Comparison of ENCODE assay signal across 15 cellular contexts in the genomic region with DNA sequence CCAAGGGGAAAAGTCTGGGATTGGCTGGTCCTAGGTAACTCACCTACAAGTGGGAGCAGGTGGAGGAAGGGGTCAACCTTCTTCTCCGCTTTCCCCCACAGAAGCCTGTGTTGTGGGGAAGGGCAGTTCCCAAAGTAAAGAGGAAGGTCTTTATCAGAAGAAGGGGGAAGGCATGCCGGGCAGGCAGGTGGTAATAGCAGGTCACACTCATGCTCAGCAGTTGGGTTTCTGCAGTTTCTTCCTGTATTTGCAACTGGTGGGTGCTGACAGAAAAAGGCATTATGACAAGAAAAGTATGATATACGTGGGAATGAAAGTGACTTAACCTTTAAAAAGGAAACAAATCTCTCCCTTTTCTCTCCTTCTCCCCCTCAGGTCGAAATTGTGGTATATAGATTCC. TPM values are rescaled to one million over a fixed set of nuclear protein-coding genes. Genes with fewer than 3 reads are reported as not detected.
DNase-seq lines count a peak whose midpoint lies in the region; ATAC-seq lines count a peak whose summit lies in the region.
"Had no signal": no experiment of that assay in that cellular context is flagged by ENCODE, and none has a peak within 500 bp of the region (broad histone marks: within the 10 kb centered on the region; RNA-seq: fewer than 3 reads in every experiment).

No MANE protein-coding gene starts in this region.

- in situ Hi-C loops in KBM-7 (cut with MboI; ENCODE audit: low pct_unique_long_range_greater_than_20kb, low sequenced_read_pairs), result loop anchor here (25.0 kb wide), 1 partner anchor 735 kb away; no protein-coding TSS in a partner anchor

- H3K27me3 Mint-ChIP-seq in activated CD8-positive, alpha-beta memory T cell treated with anti-CD3 and anti-CD28 coated beads, Interleukin-2, amount 10 ng/mL, durations not matched to agents 7 days and 5 days, result no peaks in the 10 kb centered on the region
- H3K27me3 Mint-ChIP-seq in activated T-helper 2 cell treated with anti-CD3 and anti-CD28 coated beads, Interferon-gamma antibody, Interleukin-2, Interleukin-4, amounts not matched to agents 10 μg/mL and 5 μg/mL and 100 μg/mL, durations not matched to agents 14 hours and 24 hours and 36 hours (ENCODE audit: low read depth), result no peaks in the 10 kb centered on the region

- H3K9me3 Mint-ChIP-seq in activated CD8-positive, alpha-beta memory T cell treated with anti-CD3 and anti-CD28 coated beads, Interleukin-2, amount 10 ng/mL, durations not matched to agents 7 days and 5 days (ENCODE audit: low read depth), result no peaks in the 10 kb centered on the region
- H3K9me3 Mint-ChIP-seq in activated T-helper 2 cell treated with anti-CD3 and anti-CD28 coated beads, Interferon-gamma antibody, Interleukin-2, Interleukin-4, amounts not matched to agents 10 μg/mL and 5 μg/mL and 100 μg/mL, durations not matched to agents 14 hours and 24 hours and 36 hours, result no peaks in the 10 kb centered on the region
- no peaks in the 10 kb centered on the region for H3K9me3 Mint-ChIP-seq in stimulated activated effector memory CD8-positive, alpha-beta T cell treated with anti-CD3 and anti-CD28 coated beads, Interleukin-12 subunit alpha, Interleukin-12 subunit beta, amount 100 ng/mL, for 72 hours

- H3K4me3 Mint-ChIP-seq in activated CD8-positive, alpha-beta memory T cell treated with anti-CD3 and anti-CD28 coated beads, Interleukin-2, amount 10 ng/mL, durations not matched to agents 7 days and 5 days, result peak overlapping the region; percentile 18
- no peak overlapping the region for H3K4me3 Mint-ChIP-seq in activated T-helper 2 cell treated with anti-CD3 and anti-CD28 coated beads, Interferon-gamma antibody, Interleukin-2, Interleukin-4, amounts not matched to agents 10 μg/mL and 5 μg/mL and 100 μg/mL, durations not matched to agents 14 hours and 24 hours and 36 hours (ENCODE audit: low read depth)
- H3K4me3 Mint-ChIP-seq in stimulated activated effector memory CD8-positive, alpha-beta T cell treated with anti-CD3 and anti-CD28 coated beads, Interleukin-12 subunit alpha, Interleukin-12 subunit beta, amount 100 ng/mL, for 72 hours, result peak overlapping the region; percentile 71
- H3K4me3 Mint-ChIP-seq: endodermal cell had no signal

- ATAC-seq in activated CD8-positive, alpha-beta memory T cell treated with anti-CD3 and anti-CD28 coated beads, Interleukin-2, amount 10 ng/mL, durations not matched to agents 7 days and 5 days, result no peak
- ATAC-seq in stimulated activated effector memory CD8-positive, alpha-beta T cell treated with anti-CD3 and anti-CD28 coated beads, Interleukin-12 subunit alpha, Interleukin-12 subunit beta, amount 100 ng/mL, for 72 hours, result no peak
- no peak for ATAC-seq in GM18870 (IDR thresholded peaks at IDR 0.05; ENCODE audit: unreplicated experiment)
- no peak for ATAC-seq in GM18520 (IDR thresholded peaks at IDR 0.05; ENCODE audit: unreplicated experiment)
- ATAC-seq: body of pancreas, gastroesophageal sphincter, Panc1 had no signal

- no peak for DNase-seq in activated CD8-positive, alpha-beta memory T cell treated with anti-CD3 and anti-CD28 coated beads, Interleukin-2, amount 10 ng/mL, durations not matched to agents 7 days and 5 days
- DNase-seq in activated CD8-positive, alpha-beta memory T cell treated with anti-CD3 and anti-CD28 coated beads for 24 hours, result no peak
- peak; percentile 56 for DNase-seq in KBM-7
- DNase-seq in activated T-helper 2 cell treated with anti-CD3 and anti-CD28 coated beads, Interferon-gamma antibody, Interleukin-2, Interleukin-4, amounts not matched to agents 10 μg/mL and 5 μg/mL and 100 μg/mL, durations not matched to agents 14 hours and 24 hours and 36 hours (ENCODE audit: low spot score), result no peak
- DNase-seq in stimulated activated effector memory CD8-positive, alpha-beta T cell treated with anti-CD3 and anti-CD28 coated beads, Interleukin-12 subunit alpha, Interleukin-12 subunit beta, amount 100 ng/mL, for 72 hours (ENCODE audit: low spot score in 2 of 2), result no peak
- DNase-seq in NCI-H2196 treated with DMSO at 0.1 percent for 48 hours (lab: John Stamatoyannopoulos, UW; ENCODE audit: unreplicated experiment), result no peak
- DNase-seq: DMS79, endodermal cell, midbrain, NCI-H345 had no signal

- CTCF ChIA-PET in activated CD8-positive, alpha-beta memory T cell treated with anti-CD3 and anti-CD28 coated beads, Interleukin-2, amount 10 ng/mL, durations not matched to agents 7 days and 5 days (lab: Charles Lee), result interaction anchor here (3.3 kb wide), 1 partner anchor 13 kb away, joined by 11 read pairs; no protein-coding TSS in a partner anchor

- H3K4me1 Mint-ChIP-seq in activated CD8-positive, alpha-beta memory T cell treated with anti-CD3 and anti-CD28 coated beads, Interleukin-2, amount 10 ng/mL, durations not matched to agents 7 days and 5 days, result peaks cover 48% of the 10 kb centered on the region
- H3K4me1 Mint-ChIP-seq in activated T-helper 2 cell treated with anti-CD3 and anti-CD28 coated beads, Interferon-gamma antibody, Interleukin-2, Interleukin-4, amounts not matched to agents 10 μg/mL and 5 μg/mL and 100 μg/mL, durations not matched to agents 14 hours and 24 hours and 36 hours (ENCODE audit: low read depth), result peaks cover 41% of the 10 kb centered on the region
- peaks cover 33% of the 10 kb centered on the region for H3K4me1 Mint-ChIP-seq in stimulated activated effector memory CD8-positive, alpha-beta T cell treated with anti-CD3 and anti-CD28 coated beads, Interleukin-12 subunit alpha, Interleukin-12 subunit beta, amount 100 ng/mL, for 72 hours

- H3K36me3 Mint-ChIP-seq in activated CD8-positive, alpha-beta memory T cell treated with anti-CD3 and anti-CD28 coated beads, Interleukin-2, amount 10 ng/mL, durations not matched to agents 7 days and 5 days, result peaks cover 29% of the 10 kb centered on the region
- H3K36me3 Mint-ChIP-seq in activated T-helper 2 cell treated with anti-CD3 and anti-CD28 coated beads, Interferon-gamma antibody, Interleukin-2, Interleukin-4, amounts not matched to agents 10 μg/mL and 5 μg/mL and 100 μg/mL, durations not matched to agents 14 hours and 24 hours and 36 hours (ENCODE audit: low read depth), result peaks cover 25% of the 10 kb centered on the region
- peaks cover 44% of the 10 kb centered on the region for H3K36me3 Mint-ChIP-seq in stimulated activated effector memory CD8-positive, alpha-beta T cell treated with anti-CD3 and anti-CD28 coated beads, Interleukin-12 subunit alpha, Interleukin-12 subunit beta, amount 100 ng/mL, for 72 hours

- intact Hi-C loops in activated T-helper 2 cell treated with anti-CD3 and anti-CD28 coated beads, Interferon-gamma antibody, Interleukin-2, Interleukin-4, amounts not matched to agents 10 μg/mL and 5 μg/mL and 100 μg/mL, durations not matched to agents 14 hours and 24 hours and 36 hours (cut with micrococcal nuclease), result loop anchor here (5.0 to 10.0 kb wide), 3 partner anchors 215 to 1152 kb away; a partner anchor contains a TSS

- peak overlapping the region; percentile 59 for H3K27ac Mint-ChIP-seq in activated CD8-positive, alpha-beta memory T cell treated with anti-CD3 and anti-CD28 coated beads, Interleukin-2, amount 10 ng/mL, durations not matched to agents 7 days and 5 days
- H3K27ac Mint-ChIP-seq in activated T-helper 2 cell treated with anti-CD3 and anti-CD28 coated beads, Interferon-gamma antibody, Interleukin-2, Interleukin-4, amounts not matched to agents 10 μg/mL and 5 μg/mL and 100 μg/mL, durations not matched to agents 14 hours and 24 hours and 36 hours, result peak overlapping the region; percentile 92
- peak overlapping the region; percentile 91 for H3K27ac Mint-ChIP-seq in stimulated activated effector memory CD8-positive, alpha-beta T cell treated with anti-CD3 and anti-CD28 coated beads, Interleukin-12 subunit alpha, Interleukin-12 subunit beta, amount 100 ng/mL, for 72 hours
- H3K27ac Mint-ChIP-seq: endodermal cell had no signal

RNA-seq across cellular contexts. Expression of a gene that starts 3.6 kb away (rescaled TPM):
- total RNA-seq in activated CD8-positive, alpha-beta memory T cell treated with anti-CD3 and anti-CD28 coated beads, Interleukin-2, amount 10 ng/mL, durations not matched to agents 7 days and 5 days, result 10 to 100 TPM; 32.7 to 34.7 TPM
- 31.4 and 32.5 TPM in 2 replicates for total RNA-seq in activated T-helper 2 cell treated with anti-CD3 and anti-CD28 coated beads, Interferon-gamma antibody, Interleukin-2, Interleukin-4, amounts not matched to agents 10 μg/mL and 5 μg/mL and 100 μg/mL, durations not matched to agents 14 hours and 24 hours and 36 hours
